8 cellular contexts compared by ENCODE assay signal in genomic region chr11:118594984-118595383, GRCh38. TPM values are rescaled to one million over a fixed set of nuclear protein-coding genes. Genes with fewer than 3 reads are reported as not detected.
A peak's percentile ranks its signal among the peaks of the same experiment; 100 is the strongest.
DNase-seq lines count a peak whose midpoint lies in the region; ATAC-seq and TF ChIP-seq lines count a peak whose summit lies in the region.
"Not testable (repeated sequence)": the region's sequence is repeated elsewhere in the genome, so short reads cannot be mapped to it uniquely, and the experiment has no call there.

No MANE protein-coding gene starts in this region.

- CTCF ChIA-PET in activated CD4-positive, alpha-beta T cell treated with anti-CD3 and anti-CD28 coated beads, Interleukin-2, amount 10 ng/mL, durations not matched to agents 7 days and 5 days (lab: Charles Lee), result interaction anchor here (0.5 to 1.8 kb wide), 10 partner anchors 8 to 468 kb away, joined by 3 to 8 read pairs (median 3); no protein-coding TSS in a partner anchor

- not testable (repeated sequence) for H3K79me2 ChIP-seq in neural cell (replicated peaks; ENCODE audit: insufficient read depth, low read length)

- not testable (repeated sequence) for TF ChIP-seq POLR2A in upper lobe of left lung (IDR thresholded peaks at IDR 0.05)

- TF ChIP-seq RAD21 in neural cell (conservative IDR thresholded peaks at IDR 0.05), result peak; percentile 70

- POLR2A ChIA-PET in activated CD4-positive, alpha-beta T cell treated with anti-CD3 and anti-CD28 coated beads, Interleukin-2, amount 10 ng/mL, durations not matched to agents 7 days and 5 days (lab: Charles Lee), result not testable (repeated sequence)

- H3K27ac ChIP-seq in heart right ventricle, result peak overlapping the region in 5 of 10 donors; percentile 1 to 87 (median 64)
- not testable (repeated sequence) for H3K27ac ChIP-seq in neural cell (ENCODE audit: low read length); upper lobe of left lung

- not testable (repeated sequence) for H3K4me3 ChIP-seq in Jurkat, Clone E6-1 (ENCODE audit: low read length); heart right ventricle; neural cell (ENCODE audit: low read length); upper lobe of left lung

- ATAC-seq in heart right ventricle, result peak in 1 of 8 donors; percentile 20
- peak in 1 of 2 donors; percentile 67 for ATAC-seq in upper lobe of left lung (ENCODE audit: low FRiP score in 2 of 2)

- H3K9me2 ChIP-seq in neural cell (ENCODE audit: insufficient read depth, low read length), result not testable (repeated sequence)

- H3K4me1 ChIP-seq in heart right ventricle, result peaks cover 6 to 49% (median 27%) of the 10 kb centered on the region in 9 donors
- not testable (repeated sequence) for H3K4me1 ChIP-seq in upper lobe of left lung

- not testable (repeated sequence) for H3K4me2 ChIP-seq in neural cell (ENCODE audit: low read length)

- TF ChIP-seq CTCF in chondrocyte (IDR thresholded peaks at IDR 0.05) (peak; percentile 81), heart right ventricle (IDR thresholded peaks at IDR 0.05) (peak in 8 of 9 donors; percentile 12 to 70 (median 59)), neural cell (IDR thresholded peaks at IDR 0.05; ENCODE audit: poor library complexity, severe bottlenecking) (peak; percentile 67), upper lobe of left lung (IDR thresholded peaks at IDR 0.05) (peak in 4 of 6 experiments; percentile 25 to 49 (median 43))

- H3K4me1 Mint-ChIP-seq in activated CD4-positive, alpha-beta T cell treated with anti-CD3 and anti-CD28 coated beads, Interleukin-2, amount 10 ng/mL, durations not matched to agents 7 days and 5 days, result peaks cover 17% of the 10 kb centered on the region
- peaks cover 27% of the 10 kb centered on the region for H3K4me1 Mint-ChIP-seq in chondrocyte (ENCODE audit: low read depth)

- H3K9me3 Mint-ChIP-seq in activated CD4-positive, alpha-beta T cell treated with anti-CD3 and anti-CD28 coated beads, Interleukin-2, amount 10 ng/mL, durations not matched to agents 7 days and 5 days; chondrocyte (ENCODE audit: low read depth): not testable (repeated sequence)

- not testable (repeated sequence) for H2AFZ ChIP-seq in neural cell (ENCODE audit: low read depth, low read length)

- peak overlapping the region; percentile 58 for H3K27ac Mint-ChIP-seq in activated CD4-positive, alpha-beta T cell treated with anti-CD3 and anti-CD28 coated beads, Interleukin-2, amount 10 ng/mL, durations not matched to agents 7 days and 5 days
- not testable (repeated sequence) for H3K27ac Mint-ChIP-seq in chondrocyte (ENCODE audit: unreplicated experiment)

- peaks cover 47% of the 10 kb centered on the region for H3K36me3 Mint-ChIP-seq in activated CD4-positive, alpha-beta T cell treated with anti-CD3 and anti-CD28 coated beads, Interleukin-2, amount 10 ng/mL, durations not matched to agents 7 days and 5 days (ENCODE audit: low read depth)
- H3K36me3 Mint-ChIP-seq in chondrocyte (ENCODE audit: low read depth), result peaks cover 35% of the 10 kb centered on the region

- not testable (repeated sequence) for TF ChIP-seq EP300 in neural cell (conservative IDR thresholded peaks at IDR 0.05; ENCODE audit: poor library complexity, severe bottlenecking); upper lobe of left lung (IDR thresholded peaks at IDR 0.05)

- H3K27me3 ChIP-seq in heart right ventricle; neural cell (ENCODE audit: insufficient read depth, low read depth, low read length); upper lobe of left lung: not testable (repeated sequence)

- not testable (repeated sequence) for H3K9ac ChIP-seq in neural cell (ENCODE audit: low read length)

- intact Hi-C loops in heart right ventricle (cut with DNase I), result loop anchor here in 5 of 10 donors (2.0 to 10.0 kb wide), 3 partner anchors 60 to 64 kb away; no protein-coding TSS in a partner anchor

- not testable (repeated sequence) for H3K27me3 Mint-ChIP-seq in activated CD4-positive, alpha-beta T cell treated with anti-CD3 and anti-CD28 coated beads, Interleukin-2, amount 10 ng/mL, durations not matched to agents 7 days and 5 days; chondrocyte (ENCODE audit: low read depth)

- H3F3A ChIP-seq in neural cell (ENCODE audit: insufficient read depth, low read length, poor library complexity, severe bottlenecking), result not testable (repeated sequence)

- H4K20me1 ChIP-seq in neural cell (ENCODE audit: insufficient read depth), result not testable (repeated sequence)

- H3K36me3 ChIP-seq in heart right ventricle (peaks cover 7 to 100% (median 66%) of the 10 kb centered on the region in 9 donors), upper lobe of left lung (peaks cover 38 to 99% (median 93%) of the 10 kb centered on the region in 4 donors)
- H3K36me3 ChIP-seq in neural cell (ENCODE audit: insufficient read depth, low read length), result not testable (repeated sequence)

- WGBS in heart right ventricle, 2 donors, result 48 to 54% methylated on average over 5 of the region's 5 CpGs
- 57 to 60% methylated on average over 5 of the region's 5 CpGs for WGBS in upper lobe of left lung, 2 donors

- H3K9me3 ChIP-seq in heart right ventricle; neural cell (ENCODE audit: low read length); upper lobe of left lung: not testable (repeated sequence)

- not testable (repeated sequence) for H3K4me3 Mint-ChIP-seq in activated CD4-positive, alpha-beta T cell treated with anti-CD3 and anti-CD28 coated beads, Interleukin-2, amount 10 ng/mL, durations not matched to agents 7 days and 5 days; chondrocyte (ENCODE audit: unreplicated experiment)

- DNase-seq in EH (ENCODE audit: low read depth), result peak; percentile 62
- peak; percentile 53 for DNase-seq in Jurkat, Clone E6-1 (ENCODE audit: low read depth, low spot score)
- peak; percentile 22 for DNase-seq in NOMO-1 treated with DMSO at 0.1 percent for 48 hours (lab: John Stamatoyannopoulos, UW; ENCODE audit: unreplicated experiment)
- DNase-seq in activated CD4-positive, alpha-beta T cell treated with anti-CD3 and anti-CD28 coated beads, Interleukin-2, amount 10 ng/mL, durations not matched to agents 7 days and 5 days, result peak; percentile 53
- DNase-seq in chondrocyte (ENCODE audit: low spot score); heart right ventricle; upper lobe of left lung: not testable (repeated sequence)

TF ChIP-seq in neural cell, 6 proteins besides CTCF, POLR2A, EP300 and RAD21:
- peak; percentile 67 for TF ChIP-seq SMC3 (conservative IDR thresholded peaks at IDR 0.05; ENCODE audit: poor library complexity)

RNA-seq across cellular contexts. Expression of gene PHLDB1, which starts 12.4 kb away (rescaled TPM):
- 2.6 TPM for polyA plus RNA-seq in Jurkat, Clone E6-1 (2012; ENCODE audit: insufficient read depth, insufficient read length)
- under 1 TPM; 0.06 to 0.12 TPM for total RNA-seq in activated CD4-positive, alpha-beta T cell treated with anti-CD3 and anti-CD28 coated beads, Interleukin-2, amount 10 ng/mL, durations not matched to agents 7 days and 5 days
- 164 to 271 TPM (median 179 TPM) in 3 replicates for total RNA-seq in chondrocyte
- total RNA-seq in heart right ventricle, result 100 to 1,000 TPM in 9 of 10 donors, 10 to 100 TPM in 1; 81.9 to 125 (median 114) TPM
- polyA plus RNA-seq in heart right ventricle, result 100 to 1,000 TPM in 1 of 2 donors, 10 to 100 TPM in 1; 74.9 to 259 TPM
- 114 and 149 TPM in 2 replicates for polyA plus RNA-seq in neural cell
- polyA minus RNA-seq in neural cell, result 146 and 166 TPM in 2 replicates
- 100 to 1,000 TPM in 3 of 6 donors, 10 to 100 TPM in 3; 45.5 to 188 (median 100) TPM for total RNA-seq in upper lobe of left lung

RNA-seq across cellular contexts. Expression of gene ARCN1, which starts 22.8 kb away (rescaled TPM):
- 114 TPM for polyA plus RNA-seq in Jurkat, Clone E6-1 (2012; ENCODE audit: insufficient read depth, insufficient read length)
- 100 to 1,000 TPM; 113 to 128 TPM for total RNA-seq in activated CD4-positive, alpha-beta T cell treated with anti-CD3 and anti-CD28 coated beads, Interleukin-2, amount 10 ng/mL, durations not matched to agents 7 days and 5 days
- total RNA-seq in chondrocyte, result 233 to 265 TPM (median 240 TPM) in 3 replicates
- 100 to 1,000 TPM in 4 of 10 donors, 10 to 100 TPM in 6; 84.8 to 122 (median 98.3) TPM for total RNA-seq in heart right ventricle
- polyA plus RNA-seq in heart right ventricle, result 10 to 100 TPM; 48.8 to 88.1 TPM
- 67.2 and 68.4 TPM in 2 replicates for polyA plus RNA-seq in neural cell
- 94.5 and 108 TPM in 2 replicates for polyA minus RNA-seq in neural cell
- 100 to 1,000 TPM in 3 of 6 donors, 10 to 100 TPM in 3; 29.3 to 121 (median 94.6) TPM for total RNA-seq in upper lobe of left lung

RNA-seq across cellular contexts. Expression of gene IFT46, which starts 29.3 kb away (rescaled TPM):
- 15.1 TPM for polyA plus RNA-seq in Jurkat, Clone E6-1 (2012; ENCODE audit: insufficient read depth, insufficient read length)
- 10 to 100 TPM; 12.3 to 13.7 TPM for total RNA-seq in activated CD4-positive, alpha-beta T cell treated with anti-CD3 and anti-CD28 coated beads, Interleukin-2, amount 10 ng/mL, durations not matched to agents 7 days and 5 days
- total RNA-seq in chondrocyte (16.2 to 22.7 TPM (median 16.6 TPM) in 3 replicates), heart right ventricle (10 to 100 TPM; 14.0 to 23.4 (median 20.5) TPM), upper lobe of left lung (10 to 100 TPM in 5 of 6 donors, 1 to 10 TPM in 1; 7.5 to 38.3 (median 21.5) TPM)
- polyA plus RNA-seq in heart right ventricle (10 to 100 TPM; 22.2 to 23.0 TPM), neural cell (70.3 and 75.5 TPM in 2 replicates)
- 44.1 and 50.6 TPM in 2 replicates for polyA minus RNA-seq in neural cell

Comparison
In these comparisons a context has a peak if more than half of its experiments do, and no peak if none do; other contexts are left out.
1. RNA of gene PHLDB1, which starts 12.4 kb away (total RNA-seq): 164 to 271 TPM in chondrocyte, 81.9 to 125 TPM in heart right ventricle and 45.5 to 188 TPM in upper lobe of left lung; 0.06 to 0.12 TPM in activated CD4-positive, alpha-beta T cell treated with anti-CD3 and anti-CD28 coated beads, Interleukin-2, amount 10 ng/mL, durations not matched to agents 7 days and 5 days; every median in the first group is over 10 times any median in the second.
2. Peak in every context shown above with its lines, with median percentiles within 50 percentile points of each other: CTCF ChIP-seq.